Comparison of ENCODE assay signal across 19 cellular contexts in genomic region chr2:108171652-108172051, GRCh38.
DNase-seq lines count a peak whose midpoint lies in the region; ATAC-seq lines count a peak whose summit lies in the region.
"Had no signal": no experiment of that assay in that cellular context is flagged by ENCODE, and none has a peak within 500 bp of the region (broad histone marks: within the 10 kb centered on the region; RNA-seq: fewer than 3 reads in every experiment).

No MANE protein-coding gene starts in this region.

- intact Hi-C loops in left cardiac atrium (cut with DNase I) = no loop called here

- no peak for ATAC-seq in left cardiac atrium
- ATAC-seq in HG02885 (IDR thresholded peaks at IDR 0.05; ENCODE audit: poor library complexity, unreplicated experiment) = no peak
- ATAC-seq: CD8-positive, alpha-beta T cell; GM12878; GM23338; HCT116; K562 had no signal

- peak; percentile 48 for DNase-seq in ELR (ENCODE audit: low read depth)
- peak; percentile 20 for DNase-seq in LHCN-M2 (ENCODE audit: low read depth)
- peak; percentile 28 for DNase-seq in SKM-1 treated with dmso at 0.1 percent for 144 hours (lab: John Stamatoyannopoulos, UW; ENCODE audit: unreplicated experiment)
- peak; percentile 38 for DNase-seq in foreskin melanocyte
- no peak for DNase-seq in left cardiac atrium
- no peak for DNase-seq in activated CD4-positive, alpha-beta T cell treated with anti-CD3 and anti-CD28 coated beads for 4 hours
- no peak for DNase-seq in ureter (ENCODE audit: low spot score)
- DNase-seq: Calu3; CD8-positive, alpha-beta T cell; NCI-H1092; NCI-H146; NCI-H2029 treated with DMSO at 0.1 percent for 48 hours; NCI-H446 treated with DMSO at 0.1 percent for 48 hours; Right ventricle myocardium superior had no signal

Comparison
In these comparisons a context has a peak if more than half of its experiments do, and no peak if none do; other contexts are left out.
1. DNase-seq: peak in ELR (single experiment), LHCN-M2 (single experiment), SKM-1 treated with dmso at 0.1 percent for 144 hours (single experiment) and foreskin melanocyte (single experiment); none in left cardiac atrium (single experiment), activated CD4-positive, alpha-beta T cell treated with anti-CD3 and anti-CD28 coated beads for 4 hours (0 of 2) and ureter (single experiment).